8 cellular contexts compared by ENCODE assay signal in the genomic region with DNA sequence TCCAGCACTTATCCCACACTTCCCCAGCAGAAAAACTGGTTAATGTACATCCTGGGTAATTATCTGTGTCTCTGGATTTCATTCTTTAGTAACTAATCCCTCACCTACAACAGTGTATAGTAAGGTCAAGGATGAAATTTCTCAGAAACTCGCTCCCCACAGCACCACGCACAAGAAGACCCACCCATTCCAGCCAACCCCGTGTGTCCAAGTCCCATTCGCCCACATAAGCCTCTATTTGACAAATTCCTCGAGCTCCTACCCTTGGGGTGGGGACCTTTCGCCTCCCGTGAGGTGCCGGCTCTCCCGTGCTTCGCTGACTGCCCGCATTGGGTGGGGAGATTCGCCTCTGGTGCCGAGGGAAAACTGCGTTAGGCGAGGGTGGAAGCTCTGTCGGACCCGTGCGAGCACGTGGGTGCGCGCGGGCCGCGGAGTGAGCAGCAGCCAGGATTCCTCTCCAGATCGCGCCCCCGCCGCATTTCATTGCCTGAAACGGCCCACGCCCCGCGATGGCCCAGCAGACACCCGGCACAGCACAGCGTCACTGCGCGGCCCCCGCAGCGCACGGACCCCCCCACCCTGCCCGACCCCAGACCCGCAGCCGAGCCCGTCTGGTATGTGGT. TPM values are rescaled to one million over a fixed set of nuclear protein-coding genes. Genes with fewer than 3 reads are reported as not detected.
DNase-seq lines count a peak whose midpoint lies in the region; ATAC-seq, FAIRE-seq and TF ChIP-seq lines count a peak whose summit lies in the region.

No MANE protein-coding gene starts in this region.

- peak overlapping the region; percentile 75 for H3K9ac ChIP-seq in astrocyte (ENCODE audit: low read length)
- peak overlapping the region; percentile 50; the same call in 1 of the 2 replicates for H3K9ac ChIP-seq in iPS-20b (ENCODE audit: low read depth, low read length)

- peak overlapping the region; percentile 88 for H2AFZ ChIP-seq in astrocyte (ENCODE audit: low read depth, low read length)

- H3K9me3 ChIP-seq in SJSA1 (replicated peaks) (no peaks in the 10 kb centered on the region), astrocyte (ENCODE audit: insufficient read depth, low read depth, low read length) (no peaks in the 10 kb centered on the region), iPS-20b (ENCODE audit: insufficient read depth, low read depth, low read length) (no peaks in the 10 kb centered on the region)

- H3K79me2 ChIP-seq in astrocyte (ENCODE audit: insufficient read depth, low read length): no peaks in the 10 kb centered on the region

- H3K36me3 Mint-ChIP-seq in astrocyte (ENCODE audit: low read depth, unreplicated experiment): no peaks in the 10 kb centered on the region

- no peaks in the 10 kb centered on the region for H3K36me3 ChIP-seq in SJSA1
- H3K36me3 ChIP-seq in astrocyte (ENCODE audit: insufficient read depth, low read length): no peaks in the 10 kb centered on the region
- no peaks in the 10 kb centered on the region for H3K36me3 ChIP-seq in iPS-20b (ENCODE audit: insufficient read depth, low read depth, low read length)

- H3K4me1 ChIP-seq in SJSA1 (replicated peaks): no peaks in the 10 kb centered on the region; the same call in 1 of the 2 replicates
- peaks cover 4% of the 10 kb centered on the region for H3K4me1 ChIP-seq in astrocyte (ENCODE audit: insufficient read depth, low read length)
- H3K4me1 ChIP-seq in iPS-20b (ENCODE audit: insufficient read depth, low read length): peaks cover 16% of the 10 kb centered on the region

- no peaks in the 10 kb centered on the region for H3K27me3 ChIP-seq in SJSA1 (replicated peaks)
- peaks cover 17% of the 10 kb centered on the region for H3K27me3 ChIP-seq in astrocyte (ENCODE audit: insufficient read depth, low read length)
- H3K27me3 ChIP-seq in iPS-20b (ENCODE audit: insufficient read depth, low read length): peaks cover 20% of the 10 kb centered on the region

- ATAC-seq in GM18498 (IDR thresholded peaks at IDR 0.05; ENCODE audit: unreplicated experiment): peak; percentile 30
- peak; percentile 30 for ATAC-seq in HG02885 (IDR thresholded peaks at IDR 0.05; ENCODE audit: poor library complexity, unreplicated experiment)

- no peak for TF ChIP-seq CTCF in astrocyte (IDR thresholded peaks at IDR 0.05; ENCODE audit: insufficient read depth, low read depth, low read length)

- H3K27ac Mint-ChIP-seq in astrocyte (ENCODE audit: unreplicated experiment): peak overlapping the region; percentile 71

- H3K27ac ChIP-seq in SJSA1 (no peak overlapping the region), astrocyte (ENCODE audit: low read depth, low read length) (no peak overlapping the region), iPS-20b (ENCODE audit: low read length) (no peak overlapping the region)

- no peak for DNase-seq in SJSA1 (ENCODE audit: low read depth in 1 of 2, low spot score in 2 of 2)
- DNase-seq in astrocyte (ENCODE audit: low read depth): no peak
- DNase-seq in stimulated activated CD4-positive, alpha-beta T cell treated with anti-CD3 and anti-CD28 coated beads, Interleukin-12 subunit alpha, Interleukin-12 subunit beta, amount 100 ng/mL, for 4 hours: peak; percentile 45
- DNase-seq in NCI-H1694 treated with DMSO at 0.1 percent for 48 hours (lab: John Stamatoyannopoulos, UW): no peak
- no peak for DNase-seq in cerebellar nuclear complex (lab: John Stamatoyannopoulos, UW)

- H3K4me1 Mint-ChIP-seq in astrocyte (ENCODE audit: low read depth, unreplicated experiment): peaks cover 8% of the 10 kb centered on the region

- no peaks in the 10 kb centered on the region for H3K9me3 Mint-ChIP-seq in astrocyte (ENCODE audit: unreplicated experiment)

- H3K4me2 ChIP-seq in astrocyte (ENCODE audit: low read length): peak overlapping the region; percentile 93

- no peaks in the 10 kb centered on the region for H4K20me1 ChIP-seq in astrocyte (ENCODE audit: insufficient read depth, low read length)

- peak overlapping the region; percentile 37 for H3K4me3 ChIP-seq in SJSA1
- peak overlapping the region; percentile 78 for H3K4me3 ChIP-seq in astrocyte (ENCODE audit: insufficient read depth, low read depth, low read length)
- peak overlapping the region; percentile 86 for H3K4me3 ChIP-seq in iPS-20b (ENCODE audit: low read length)

- peak overlapping the region; percentile 95 for H3K4me3 Mint-ChIP-seq in astrocyte (ENCODE audit: unreplicated experiment)

- no peak for FAIRE-seq in astrocyte (lab: Jason Lieb, UNC)

- no peaks in the 10 kb centered on the region for H3K27me3 Mint-ChIP-seq in astrocyte (ENCODE audit: low read depth, unreplicated experiment)

RNA-seq across cellular contexts. Expression of a gene that starts 0.9 kb away (rescaled TPM):
- 0.05 TPM in 1 of 2 replicates, not detected in the other for total RNA-seq in SJSA1 (2014; rRNA removed; shearing (Covaris generic))
- total RNA-seq in astrocyte: 4.7 and 7.9 TPM in 2 replicates
